9 cellular contexts compared by ENCODE assay signal in the genomic region with DNA sequence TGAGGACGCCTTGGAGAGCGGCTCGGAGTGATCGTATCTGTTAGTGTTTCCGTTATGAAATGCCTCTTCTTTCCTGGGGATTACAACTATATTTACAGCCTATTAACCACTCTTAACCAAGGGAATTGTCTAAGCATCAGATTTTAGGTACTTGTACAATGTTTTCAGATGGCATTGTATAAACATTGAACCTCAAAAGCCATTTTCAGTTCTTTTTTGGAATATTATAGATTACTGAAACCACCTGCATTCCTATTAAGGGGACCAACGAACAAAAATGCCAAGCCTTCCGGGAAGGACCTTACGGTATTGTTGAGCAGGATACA. TPM values are rescaled to one million over a fixed set of nuclear protein-coding genes. Genes with fewer than 3 reads are reported as not detected.
DNase-seq lines count a peak whose midpoint lies in the region; ATAC-seq and TF ChIP-seq lines count a peak whose summit lies in the region.
"Had no signal": no experiment of that assay in that cellular context is flagged by ENCODE, and none has a peak within 500 bp of the region (broad histone marks: within the 10 kb centered on the region; RNA-seq: fewer than 3 reads in every experiment).

No MANE protein-coding gene starts in this region.

- ATAC-seq in T-helper 17 cell (no peak), gastroesophageal sphincter (no peak)

- H3K36me3 ChIP-seq in gastroesophageal sphincter: no peaks in the 10 kb centered on the region
- H3K36me3 ChIP-seq: neutrophil had no signal

- H3K9me3 ChIP-seq in T-helper 17 cell (ENCODE audit: control insufficient read depth, low read length, poor library complexity, severe bottlenecking) (no peaks in the 10 kb centered on the region), gastroesophageal sphincter (no peaks in the 10 kb centered on the region)
- H3K9me3 ChIP-seq: neutrophil had no signal

- H3K27me3 ChIP-seq in gastroesophageal sphincter: no peaks in the 10 kb centered on the region

- H3K4me3 ChIP-seq in GM12865 (ENCODE audit: low read depth, low read length) (peak overlapping the region; percentile 52), gastroesophageal sphincter (peak overlapping the region; percentile 53 to 86), skeletal muscle cell (ENCODE audit: low read depth, low read length) (peak overlapping the region; percentile 59)

- H3K4me3 Mint-ChIP-seq in T-helper 17 cell: peak overlapping the region; percentile 93

- TF ChIP-seq CTCF in GM12865 (IDR thresholded peaks at IDR 0.05; ENCODE audit: insufficient read depth, low read depth, low read length, missing control alignments) (no peak), gastroesophageal sphincter (IDR thresholded peaks at IDR 0.05) (no peak)

- peaks cover 2% of the 10 kb centered on the region for H3K36me3 Mint-ChIP-seq in T-helper 17 cell (ENCODE audit: low read depth)

- peak overlapping the region; percentile 77 to 96 (median 94) for H3K27ac ChIP-seq in gastroesophageal sphincter
- H3K27ac ChIP-seq: neutrophil had no signal

- 2 to 5% methylated on average over 6 to 8 of the region's 8 CpGs for WGBS in gastroesophageal sphincter (ENCODE audit: low coverage in 1 of 2), 2 donors

- DNase-seq in GM12865 (ENCODE audit: low read depth): no peak
- DNase-seq in T-helper 17 cell: no peak
- DNase-seq in skeletal muscle cell (ENCODE audit: low read depth): no peak
- DNase-seq in NCI-H226: no peak
- no peak for DNase-seq in Ammon's horn (ENCODE audit: low spot score)
- no peak for DNase-seq in kidney glomerular epithelial cell (lab: John Stamatoyannopoulos, UW)
- no peak for DNase-seq in NCI-H69 (lab: John Stamatoyannopoulos, UW)

- peak overlapping the region; percentile 81 for H3K27ac Mint-ChIP-seq in T-helper 17 cell

- peaks cover 14% of the 10 kb centered on the region for H3K4me1 Mint-ChIP-seq in T-helper 17 cell

- TF ChIP-seq POLR2A in gastroesophageal sphincter (IDR thresholded peaks at IDR 0.05): no peak

- peaks cover 0 to 44% (median 2%) of the 10 kb centered on the region in 3 donors for H3K4me1 ChIP-seq in gastroesophageal sphincter

- peaks cover 8% of the 10 kb centered on the region for H3K27me3 Mint-ChIP-seq in T-helper 17 cell

- no peak for TF ChIP-seq EP300 in gastroesophageal sphincter (IDR thresholded peaks at IDR 0.05)

RNA-seq across cellular contexts. Expression of a gene that starts 1.1 kb away (rescaled TPM):
- total RNA-seq in T-helper 17 cell (10 to 100 TPM; 21.9 to 22.9 TPM), gastroesophageal sphincter (10 to 100 TPM; 28.3 to 61.7 (median 36.1) TPM)
